ENCODE assay signal across 20 cellular contexts in genomic region chr15:38300395-38300794, GRCh38. TPM values are rescaled to one million over a fixed set of nuclear protein-coding genes. Genes with fewer than 3 reads are reported as not detected.
DNase-seq lines count a peak whose midpoint lies in the region; ATAC-seq, FAIRE-seq and TF ChIP-seq lines count a peak whose summit lies in the region.
"Had no signal": no experiment of that assay in that cellular context is flagged by ENCODE, and none has a peak within 500 bp of the region (broad histone marks: within the 10 kb centered on the region; RNA-seq: fewer than 3 reads in every experiment).

No MANE protein-coding gene starts in this region.

- TF ChIP-seq CTCF in RWPE1 (conservative IDR thresholded peaks at IDR 0.05; ENCODE audit: low read depth) (no peak), fibroblast of mammary gland (conservative IDR thresholded peaks at IDR 0.05; ENCODE audit: control insufficient read depth, insufficient read depth, low read depth, low read length) (no peak)

- FAIRE-seq in H54 (lab: Jason Lieb, UNC) = peak; percentile 67
- FAIRE-seq: endometrium, H1, urothelium cell line had no signal

- DNase-seq in H54 (ENCODE audit: insufficient read length, low spot score) (no peak), RWPE1 (ENCODE audit: low spot score) (peak; percentile 3), fibroblast of mammary gland (ENCODE audit: low read depth) (peak; percentile 56), cerebellar cortex (ENCODE audit: low spot score) (no peak), HuH-7 (ENCODE audit: low spot score) (no peak)
- DNase-seq: activated CD4-positive, alpha-beta T cell treated with anti-CD3 and anti-CD28 coated beads, Interleukin-2, amount 50 U/mL, for 4 hours; activated naive CD8-positive, alpha-beta T cell treated with anti-CD3 and anti-CD28 coated beads, Interleukin-2, amount 10 ng/mL, durations not matched to agents 7 days and 5 days; activated T-cell treated with anti-CD3 and anti-CD28 coated beads, Interleukin-2, amount 50 U/mL, for 1 hour; CD8-positive, alpha-beta T cell; Karpas-422; NCI-H1436; NCI-H446; spleen had no signal

- POLR2A ChIA-PET in RWPE1 (lab: Yijun Ruan, JAX; ENCODE audit: low non-redundant PET) = no interaction called here

- H3K27me3 ChIP-seq in ACC112 (ENCODE audit: insufficient read depth, low read length) = no peaks in the 10 kb centered on the region
- H3K27me3 ChIP-seq: spleen had no signal

- CTCF ChIA-PET in RWPE1 (lab: Yijun Ruan, JAX) = interaction anchor here (0.6 kb wide), 1 partner anchor 20 kb away, joined by 4 read pairs; no protein-coding TSS in a partner anchor

- H3K27ac ChIP-seq in ACC112 (ENCODE audit: low read depth, low read length) (peak overlapping the region; percentile 90), RWPE1 (no peak overlapping the region)
- H3K27ac ChIP-seq: spleen had no signal

- peaks cover 20% of the 10 kb centered on the region for H3K36me3 ChIP-seq in ACC112 (ENCODE audit: insufficient read depth, low read length)
- H3K36me3 ChIP-seq: spleen had no signal

- peaks cover 92% of the 10 kb centered on the region for H3K79me2 ChIP-seq in ACC112 (ENCODE audit: control insufficient read depth, insufficient read depth, low read length, unreplicated experiment)

- H3K4me1 ChIP-seq in ACC112 (ENCODE audit: control insufficient read depth, insufficient read depth, low read length, unreplicated experiment) = peaks cover 69% of the 10 kb centered on the region
- H3K4me1 ChIP-seq: spleen had no signal

- TF ChIP-seq POLR2A in H54 (IDR thresholded peaks at IDR 0.05; ENCODE audit: low read depth, low read length) = no peak

- ATAC-seq in GM21619 (IDR thresholded peaks at IDR 0.05; ENCODE audit: unreplicated experiment) = no peak
- ATAC-seq in esophagus mucosa = no peak
- ATAC-seq: CD8-positive, alpha-beta T cell; SK-N-SH treated with all-trans-retinoic acid at 6 μM for 48 hours had no signal

- no peak overlapping the region for H2AFZ ChIP-seq in ACC112 (ENCODE audit: low read length, unreplicated experiment)

- H3K4me3 ChIP-seq in ACC112 (ENCODE audit: low read depth, low read length) = peak overlapping the region; percentile 43
- H3K4me3 ChIP-seq in fibroblast of mammary gland (ENCODE audit: control insufficient read depth, low read depth, low read length) = no peak overlapping the region
- H3K4me3 ChIP-seq: spleen had no signal

RNA-seq across cellular contexts. Expression of gene SPRED1, which starts 47.8 kb away (rescaled TPM):
- total RNA-seq in esophagus mucosa = 10.0 TPM

Comparison
In these comparisons a context has a peak if more than half of its experiments do, and no peak if none do; other contexts are left out.
1. DNase-seq: peak in RWPE1 (single experiment) and fibroblast of mammary gland (single experiment); none in H54 (single experiment), cerebellar cortex (single experiment) and HuH-7 (single experiment).